Comparison of ENCODE assay signal across 20 cellular contexts in genomic region chr2:69600425-69600824, GRCh38. TPM values are rescaled to one million over a fixed set of nuclear protein-coding genes. Genes with fewer than 3 reads are reported as not detected.
DNase-seq lines count a peak whose midpoint lies in the region; ATAC-seq, FAIRE-seq and TF ChIP-seq lines count a peak whose summit lies in the region.
"Had no signal": no experiment of that assay in that cellular context is flagged by ENCODE, and none has a peak within 500 bp of the region (broad histone marks: within the 10 kb centered on the region; RNA-seq: fewer than 3 reads in every experiment).

No MANE protein-coding gene starts in this region.

- no peaks in the 10 kb centered on the region for H3K9me1 ChIP-seq in K562 (ENCODE audit: control insufficient read depth, insufficient read depth, low read length)

- intact Hi-C loops in K562 (cut with micrococcal nuclease): loop anchor here (5.0 kb wide), 1 partner anchor 42 kb away; the partner anchor contains the start of gene AAK1

- TF ChIP-seq POLR2A in K562 (conservative IDR thresholded peaks at IDR 0.05): no peak

- H3K27ac Mint-ChIP-seq in activated naive CD4-positive, alpha-beta T cell treated with anti-CD3 and anti-CD28 coated beads, Interleukin-2, amount 50 U/mL, for 24 hours: peak overlapping the region; percentile 94
- peak overlapping the region; percentile 75 to 77 for H3K27ac Mint-ChIP-seq in T-cell

- H3K9me3 Mint-ChIP-seq in activated naive CD4-positive, alpha-beta T cell treated with anti-CD3 and anti-CD28 coated beads, Interleukin-2, amount 50 U/mL, for 24 hours: no peaks in the 10 kb centered on the region
- H3K9me3 Mint-ChIP-seq in T-cell: peaks cover 0 to 2% (median 0%) of the 10 kb centered on the region in 3 donors

- peak overlapping the region; percentile 53 for H3K4me3 Mint-ChIP-seq in activated naive CD4-positive, alpha-beta T cell treated with anti-CD3 and anti-CD28 coated beads, Interleukin-2, amount 50 U/mL, for 24 hours
- H3K4me3 Mint-ChIP-seq in T-cell: peak overlapping the region in 2 of 3 donors; percentile 34 to 49

- ATAC-seq in T-cell (replicated peaks in 1 of 4) (peak in 3 of 4 experiments; percentile 46 to 63 (median 48)), K562 (no peak), GM21367 (IDR thresholded peaks at IDR 0.05; ENCODE audit: unreplicated experiment) (no peak)
- ATAC-seq: left lobe of liver had no signal

- H3K36me3 ChIP-seq in K562 (ENCODE audit: control insufficient read depth, insufficient read depth, low read length): no peaks in the 10 kb centered on the region
- no peaks in the 10 kb centered on the region for H3K36me3 ChIP-seq in smooth muscle cell (ENCODE audit: low read depth)
- H3K36me3 ChIP-seq: HAP-1, ovary had no signal

- TF ChIP-seq CTCF in K562 (IDR thresholded peaks at IDR 0.05 in 2 of 3, conservative IDR thresholded peaks at IDR 0.05 in 1 of 3; ENCODE audit: insufficient read depth in 2 of 3, low read depth in 1 of 3, low read length in 3 of 3) (no peak), smooth muscle cell (IDR thresholded peaks at IDR 0.05; ENCODE audit: borderline replicate concordance, insufficient read depth, poor library complexity, severe bottlenecking) (no peak)

- no peak for FAIRE-seq in K562 (lab: Jason Lieb, UNC)
- FAIRE-seq: bronchial epithelial cell, GM19239, urothelium cell line had no signal

- H3K36me3 Mint-ChIP-seq in activated naive CD4-positive, alpha-beta T cell treated with anti-CD3 and anti-CD28 coated beads, Interleukin-2, amount 50 U/mL, for 24 hours: peaks cover 16% of the 10 kb centered on the region
- peaks cover 19% of the 10 kb centered on the region for H3K36me3 Mint-ChIP-seq in T-cell

- peaks cover 87% of the 10 kb centered on the region for H3K4me1 Mint-ChIP-seq in activated naive CD4-positive, alpha-beta T cell treated with anti-CD3 and anti-CD28 coated beads, Interleukin-2, amount 50 U/mL, for 24 hours
- peaks cover 77 to 94% (median 94%) of the 10 kb centered on the region in 3 donors for H3K4me1 Mint-ChIP-seq in T-cell

- H3K9ac ChIP-seq in K562 (ENCODE audit: insufficient read depth in 1 of 2, low read depth in 2 of 2, low read length in 2 of 2): peak overlapping the region in 1 of 2 experiments; percentile 50; a peak in 1 of 4 replicates
- H3K9ac ChIP-seq in smooth muscle cell (ENCODE audit: low read depth): no peak overlapping the region

- no peak overlapping the region for H3K4me3 ChIP-seq in K562
- no peak overlapping the region for H3K4me3 ChIP-seq in smooth muscle cell
- H3K4me3 ChIP-seq: HAP-1, ovary had no signal

- H3K27me3 ChIP-seq in K562 (ENCODE audit: control insufficient read depth in 2 of 2, insufficient read depth in 2 of 2, low read length in 2 of 2): no peaks in the 10 kb centered on the region
- no peaks in the 10 kb centered on the region for H3K27me3 ChIP-seq in smooth muscle cell (ENCODE audit: low read depth)
- H3K27me3 ChIP-seq: ovary had no signal

- peaks cover 1% of the 10 kb centered on the region; the same call in 1 of the 2 replicates for H3K9me3 ChIP-seq in K562 (replicated peaks; ENCODE audit: control insufficient read depth, insufficient read depth, low read depth, low read length)
- H3K9me3 ChIP-seq in smooth muscle cell (replicated peaks; ENCODE audit: low read depth): no peaks in the 10 kb centered on the region
- H3K9me3 ChIP-seq: HAP-1, ovary had no signal

- POLR2A ChIA-PET in T-cell (lab: Charles Lee) (interaction anchor here (0.7 kb wide), 2 partner anchors 31 to 268 kb away, joined by 4 to 5 read pairs; no protein-coding TSS in a partner anchor), K562 (lab: Yijun Ruan, JAX) (interaction anchor here (0.8 to 2.6 kb wide), 2 partner anchors 10 to 185 kb away, joined by 4 to 6 read pairs; no protein-coding TSS in a partner anchor)

- CTCF ChIA-PET in T-cell (lab: Charles Lee) (interaction anchor here in 1 of 2 donors (0.7 kb wide), 2 partner anchors 40 to 537 kb away, joined by 3 read pairs; no protein-coding TSS in a partner anchor), K562 (lab: Yijun Ruan, JAX; ENCODE audit: low intra/inter-chr PET ratio) (no interaction called here)

- H2AFZ ChIP-seq in K562 (ENCODE audit: low read depth, low read length) (no peak overlapping the region; the same call in 1 of the 2 replicates), smooth muscle cell (ENCODE audit: low read depth) (no peak overlapping the region)

- peaks cover 13% of the 10 kb centered on the region for H3F3A ChIP-seq in smooth muscle cell (ENCODE audit: low read depth)

- H3K79me2 ChIP-seq in K562 (ENCODE audit: control insufficient read depth, insufficient read depth, low read length) (no peaks in the 10 kb centered on the region), smooth muscle cell (ENCODE audit: low read depth) (peaks cover 63% of the 10 kb centered on the region)

- DNase-seq in activated naive CD4-positive, alpha-beta T cell (lab: John Stamatoyannopoulos, UW): no peak
- peak in 1 of 34 experiments; percentile 9 for DNase-seq in T-cell
- no peak for DNase-seq in K562 (ENCODE audit: extremely low read depth in 1 of 4, low spot score in 3 of 4)
- DNase-seq in smooth muscle cell (lab: John Stamatoyannopoulos, UW; ENCODE audit: unreplicated experiment): no peak
- no peak for DNase-seq in C1 segment of cervical spinal cord (lab: John Stamatoyannopoulos, UW)
- no peak for DNase-seq in mucosa of gallbladder (ENCODE audit: low spot score)
- DNase-seq: activated CD8-positive, alpha-beta memory T cell treated with anti-CD3 and anti-CD28 coated beads for 24 hours; NCI-H187 treated with DMSO at 0.1 percent for 48 hours; NCI-H345; NK-92 treated with Interleukin-12 subunit alpha and Interleukin-12 subunit beta, amount 100 ng/mL, for 24 hours; ovary; stimulated activated CD4-positive, alpha-beta T cell treated with anti-CD3 and anti-CD28 coated beads, Interleukin-2, amount 100 ng/mL, for 24 hours had no signal

- WGBS in K562 (ENCODE audit: insufficient coverage, low coverage, missing lambda C conversion rate): 25% methylated on average over 4 of the region's 4 CpGs
- WGBS in smooth muscle cell (ENCODE audit: low lambda C conversion rate): 46% methylated on average over 4 of the region's 4 CpGs

- H3K4me2 ChIP-seq in K562 (ENCODE audit: insufficient read depth, low read length) (peak overlapping the region; percentile 27), smooth muscle cell (peak overlapping the region; percentile 16)

- H3K4me1 ChIP-seq in K562 (replicated peaks in 1 of 2; ENCODE audit: control insufficient read depth in 2 of 2, insufficient read depth in 2 of 2, low read length in 2 of 2) (peaks cover 6 to 51% of the 10 kb centered on the region in 2 experiments), smooth muscle cell (ENCODE audit: low read depth) (peaks cover 9% of the 10 kb centered on the region)
- H3K4me1 ChIP-seq: HAP-1 had no signal

- TF ChIP-seq EP300 in K562 (IDR thresholded peaks at IDR 0.05; ENCODE audit: low read length): no peak

- TF ChIP-seq RAD21 in K562 (CRISPR knock-in tag; conservative IDR thresholded peaks at IDR 0.05 in 1 of 2, IDR thresholded peaks at IDR 0.05 in 1 of 2): no peak

- in situ Hi-C loops in K562 (cut with MboI): no loop called here

- no peaks in the 10 kb centered on the region for H3K27me3 Mint-ChIP-seq in activated naive CD4-positive, alpha-beta T cell treated with anti-CD3 and anti-CD28 coated beads, Interleukin-2, amount 50 U/mL, for 24 hours
- no peaks in the 10 kb centered on the region for H3K27me3 Mint-ChIP-seq in T-cell

- H3K27ac ChIP-seq in K562 (ENCODE audit: extremely low read depth, low read depth, low read length) (peak overlapping the region; percentile 75), smooth muscle cell (ENCODE audit: low read depth) (peak overlapping the region; percentile 72)
- H3K27ac ChIP-seq: HL-60, ovary had no signal

- BruUV-seq in K562 (replicated peaks; lab: Mats Ljungman, UMichigan): no TSS peak

- H4K20me1 ChIP-seq in K562 (replicated peaks; ENCODE audit: control insufficient read depth, insufficient read depth, low read length) (no peaks in the 10 kb centered on the region), smooth muscle cell (ENCODE audit: low read depth) (peaks cover 91% of the 10 kb centered on the region)

TF ChIP-seq in K562, 482 proteins besides CTCF, POLR2A, EP300 and RAD21:
- 0 out of 2 replicates have a peak, but pooled peaks have one; percentile 19 for TF ChIP-seq ZNF766 (CRISPR knock-in tag; conservative IDR thresholded peaks at IDR 0.05)
- TF ChIP-seq FOXK2 (conservative IDR thresholded peaks at IDR 0.05 in 1 of 2, IDR thresholded peaks at IDR 0.05 in 1 of 2; ENCODE audit: low read depth in 2 of 2): 0 out of 4 replicates have a peak, but pooled peaks of 1 of the 2 experiments have one; percentile 38
- TF ChIP-seq ZNF668 (CRISPR knock-in tag; IDR thresholded peaks at IDR 0.05): 0 out of 2 replicates have a peak, but pooled peaks have one; percentile 16
- TF ChIP-seq SOX6 (IDR thresholded peaks at IDR 0.05): peak; percentile 56; the same call in 1 of the 2 replicates
- no peak for TF ChIP-seq DPF2 (IDR thresholded peaks at IDR 0.05)
TF ChIP-seq in K562: peak in this region for 4.

RNA-seq across cellular contexts. Expression of gene AAK1, which starts 43.1 kb away (rescaled TPM):
- total RNA-seq in T-cell: 100 to 1,000 TPM; 170 to 283 (median 177) TPM
- total RNA-seq in K562 (2011; cell fraction: chromatin; rRNA removed; ENCODE audit: low replicate concordance): 34.4 and 78.8 TPM in 2 replicates
- total RNA-seq in K562 (2011; cell fraction: nucleolus; rRNA removed): 16.3 and 20.0 TPM in 2 replicates
- 38.6 and 69.9 TPM in 2 replicates for total RNA-seq in K562 (2011; cell fraction: nucleoplasm; rRNA removed)
- 8.3 and 8.9 TPM in 2 replicates for total RNA-seq in K562 (2014; rRNA removed)
- 6.0 and 6.9 TPM in 2 replicates for total RNA-seq in K562 (2014; rRNA removed; fragmentation: Illumina TruSeq; extraction: Trizol)
- total RNA-seq in K562 (2015; rRNA removed; fragmentation: Illumina TruSeq; extraction: Trizol): 5.5 and 6.8 TPM in 2 replicates
- total RNA-seq in K562 (2021): 13.8 and 17.1 TPM in 2 replicates
- polyA plus RNA-seq in K562 (2011; rRNA removed): 3.2 and 5.1 TPM in 2 replicates
- polyA plus RNA-seq in K562 (2011; cell fraction: cytosol; rRNA removed): 2.8 and 3.3 TPM in 2 replicates
- 4.5 and 10.2 TPM in 2 replicates for polyA plus RNA-seq in K562 (2011; cell fraction: nucleus; rRNA removed)
- 8.1 and 15.8 TPM in 2 replicates for polyA plus RNA-seq in K562 (2012)
- polyA plus RNA-seq in K562 (2014; fragmentation: Illumina TruSeq; extraction: Trizol): 6.2 and 7.2 TPM in 2 replicates
- 1 to 10 TPM in 1 of 2 experiments, under 1 TPM in 1; 0.89 to 2.4 TPM for polyA plus RNA-seq in K562 (2014; fragmentation: Nextera tagmentation; extraction: Ambion mirVana)
- polyA plus RNA-seq in K562 (2014; rRNA removed): 5.3 and 7.1 TPM in 2 replicates
- 10.5 and 18.0 TPM in 2 replicates for polyA minus RNA-seq in K562 (2011; rRNA and poly(A)+ RNA removed)
- polyA minus RNA-seq in K562 (2011; cell fraction: cytosol; rRNA and poly(A)+ RNA removed): 4.7 and 7.4 TPM in 2 replicates
- 8.7 and 10.9 TPM in 2 replicates for polyA minus RNA-seq in K562 (2011; cell fraction: nucleus; rRNA and poly(A)+ RNA removed)
- total RNA-seq in smooth muscle cell: 33.3 and 47.7 TPM in 2 replicates
- polyA plus RNA-seq in smooth muscle cell: 26.9 and 48.0 TPM in 2 replicates
- 83.4 TPM for total RNA-seq in mucosa of gallbladder

Comparison
In these comparisons a context has a peak if more than half of its experiments do, and no peak if none do; other contexts are left out.
1. ATAC-seq: peak in T-cell (3 of 4); none in K562 (single experiment) and GM21367 (single experiment).